13 cellular contexts compared by ENCODE assay signal in genomic region chr1:212040629-212041028, GRCh38. TPM values are rescaled to one million over a fixed set of nuclear protein-coding genes. Genes with fewer than 3 reads are reported as not detected.
DNase-seq lines count a peak whose midpoint lies in the region; ATAC-seq, FAIRE-seq and TF ChIP-seq lines count a peak whose summit lies in the region.
"Had no signal": no experiment of that assay in that cellular context is flagged by ENCODE, and none has a peak within 500 bp of the region (broad histone marks: within the 10 kb centered on the region; RNA-seq: fewer than 3 reads in every experiment).

No MANE protein-coding gene starts in this region.

- intact Hi-C loops in K562 (cut with micrococcal nuclease) = no loop called here

- no peaks in the 10 kb centered on the region for H3K9me3 Mint-ChIP-seq in activated CD8-positive, alpha-beta memory T cell treated with anti-CD3 and anti-CD28 coated beads, Interleukin-2, amount 10 ng/mL, durations not matched to agents 7 days and 5 days (ENCODE audit: low read depth)

- H3K4me1 Mint-ChIP-seq in activated CD8-positive, alpha-beta memory T cell treated with anti-CD3 and anti-CD28 coated beads, Interleukin-2, amount 10 ng/mL, durations not matched to agents 7 days and 5 days = peaks cover 50% of the 10 kb centered on the region

- H3K4me2 ChIP-seq in MM.1S (ENCODE audit: low read depth, low read length) (peak overlapping the region; percentile 74), K562 (ENCODE audit: insufficient read depth, low read length) (no peak overlapping the region), skeletal muscle satellite cell (ENCODE audit: low read length) (peak overlapping the region; percentile 62)

- no peak for TF ChIP-seq EP300 in K562 (IDR thresholded peaks at IDR 0.05; ENCODE audit: low read length)

- no peak for TF ChIP-seq POLR2A in K562 (conservative IDR thresholded peaks at IDR 0.05)

- FAIRE-seq in K562 (lab: Jason Lieb, UNC) (no peak), small intestine (lab: Jason Lieb, UNC) (no peak)

- H3F3A ChIP-seq in MM.1S (ENCODE audit: insufficient read depth, low read length) = peaks cover 35% of the 10 kb centered on the region

- H3K79me2 ChIP-seq in MM.1S (ENCODE audit: low read length) = peaks cover 98% of the 10 kb centered on the region
- H3K79me2 ChIP-seq in K562 (ENCODE audit: control insufficient read depth, insufficient read depth, low read length) = peaks cover 97% of the 10 kb centered on the region
- H3K79me2 ChIP-seq: parathyroid adenoma had no signal

- peak overlapping the region; percentile 39; the same call in 1 of the 2 replicates for H3K27ac ChIP-seq in MM.1S (ENCODE audit: low read length)
- H3K27ac ChIP-seq in K562 (ENCODE audit: extremely low read depth, low read depth, low read length) = no peak overlapping the region
- H3K27ac ChIP-seq in small intestine (ENCODE audit: low read depth in 1 of 2, low read length in 1 of 2) = no peak overlapping the region
- H3K27ac ChIP-seq: cardiac muscle cell, parathyroid adenoma had no signal

- TF ChIP-seq RAD21 in K562 (CRISPR knock-in tag; conservative IDR thresholded peaks at IDR 0.05 in 1 of 2, IDR thresholded peaks at IDR 0.05 in 1 of 2) = no peak

- no peak for ATAC-seq in activated CD8-positive, alpha-beta memory T cell treated with anti-CD3 and anti-CD28 coated beads, Interleukin-2, amount 10 ng/mL, durations not matched to agents 7 days and 5 days
- no peak for ATAC-seq in K562

- H3K4me3 Mint-ChIP-seq in activated CD8-positive, alpha-beta memory T cell treated with anti-CD3 and anti-CD28 coated beads, Interleukin-2, amount 10 ng/mL, durations not matched to agents 7 days and 5 days = peak overlapping the region; percentile 21

- DNase-seq in activated CD8-positive, alpha-beta memory T cell treated with anti-CD3 and anti-CD28 coated beads, Interleukin-2, amount 10 ng/mL, durations not matched to agents 7 days and 5 days = no peak
- no peak for DNase-seq in activated CD8-positive, alpha-beta memory T cell treated with anti-CD3 and anti-CD28 coated beads for 24 hours
- DNase-seq in MM.1S = peak; percentile 79
- DNase-seq in K562 (ENCODE audit: extremely low read depth in 1 of 4, low spot score in 3 of 4) = no peak
- no peak for DNase-seq in anterior cingulate cortex (lab: John Stamatoyannopoulos, UW)
- no peak for DNase-seq in GM10266 (ENCODE audit: extremely low spot score)
- no peak for DNase-seq in small intestine
- DNase-seq: foreskin fibroblast; stimulated activated CD4-positive, alpha-beta T cell treated with anti-CD3 and anti-CD28 coated beads, Interleukin-2, amount 100 ng/mL, for 48 hours; substantia nigra had no signal

- CTCF ChIA-PET in activated CD8-positive, alpha-beta memory T cell treated with anti-CD3 and anti-CD28 coated beads, Interleukin-2, amount 10 ng/mL, durations not matched to agents 7 days and 5 days (lab: Charles Lee) = interaction anchor here (1.7 kb wide), 1 partner anchor 360 kb away, joined by 6 read pairs; no protein-coding TSS in a partner anchor
- CTCF ChIA-PET in K562 (lab: Yijun Ruan, JAX; ENCODE audit: low intra/inter-chr PET ratio) = no interaction called here

- H3K4me1 ChIP-seq in MM.1S (ENCODE audit: low read length) (peaks cover 30% of the 10 kb centered on the region), K562 (replicated peaks in 1 of 2; ENCODE audit: control insufficient read depth in 2 of 2, insufficient read depth in 2 of 2, low read length in 2 of 2) (peaks cover 0 to 10% of the 10 kb centered on the region in 2 experiments; a peak in 2 of 5 replicates), skeletal muscle satellite cell (ENCODE audit: control insufficient read depth, insufficient read depth, low read length) (peaks cover 38% of the 10 kb centered on the region), small intestine (ENCODE audit: control insufficient read depth in 2 of 2, insufficient read depth in 1 of 2, low read depth in 1 of 2, low read length in 1 of 2) (no peaks in the 10 kb centered on the region)
- H3K4me1 ChIP-seq: parathyroid adenoma had no signal

- H3K36me3 Mint-ChIP-seq in activated CD8-positive, alpha-beta memory T cell treated with anti-CD3 and anti-CD28 coated beads, Interleukin-2, amount 10 ng/mL, durations not matched to agents 7 days and 5 days = peaks cover 57% of the 10 kb centered on the region

- 97% methylated on average over 4 of the region's 4 CpGs for WGBS in K562 (ENCODE audit: insufficient coverage, low coverage, missing lambda C conversion rate)
- WGBS in small intestine, 3 donors = 61 to 79% (median 62%) methylated on average over 4 of the region's 4 CpGs

- H3K9me3 ChIP-seq in MM.1S (replicated peaks; ENCODE audit: insufficient read depth, low read length) (no peaks in the 10 kb centered on the region), K562 (replicated peaks; ENCODE audit: control insufficient read depth, insufficient read depth, low read depth, low read length) (peaks cover 9% of the 10 kb centered on the region; the same call in 1 of the 2 replicates), skeletal muscle satellite cell (replicated peaks; ENCODE audit: low read length) (no peaks in the 10 kb centered on the region), small intestine (ENCODE audit: control insufficient read depth, low read depth) (no peaks in the 10 kb centered on the region)

- no peaks in the 10 kb centered on the region for H3K9me1 ChIP-seq in K562 (ENCODE audit: control insufficient read depth, insufficient read depth, low read length)

- TF ChIP-seq CTCF in MM.1S (IDR thresholded peaks at IDR 0.05; ENCODE audit: low read length) (no peak), K562 (IDR thresholded peaks at IDR 0.05 in 2 of 3, conservative IDR thresholded peaks at IDR 0.05 in 1 of 3; ENCODE audit: insufficient read depth in 2 of 3, low read depth in 1 of 3, low read length in 3 of 3) (no peak), GM10266 (IDR thresholded peaks at IDR 0.05; ENCODE audit: control insufficient read depth, insufficient read depth, low read depth, missing control alignments) (no peak)

- no peaks in the 10 kb centered on the region for H3K27me3 Mint-ChIP-seq in activated CD8-positive, alpha-beta memory T cell treated with anti-CD3 and anti-CD28 coated beads, Interleukin-2, amount 10 ng/mL, durations not matched to agents 7 days and 5 days

- peak overlapping the region; percentile 22 for H3K27ac Mint-ChIP-seq in activated CD8-positive, alpha-beta memory T cell treated with anti-CD3 and anti-CD28 coated beads, Interleukin-2, amount 10 ng/mL, durations not matched to agents 7 days and 5 days

- H3K4me3 ChIP-seq in MM.1S (ENCODE audit: low read length) (peak overlapping the region; percentile 21), K562 (no peak overlapping the region), skeletal muscle satellite cell (ENCODE audit: low read length) (no peak overlapping the region), small intestine (ENCODE audit: low read depth in 1 of 2, low read length in 2 of 2) (no peak overlapping the region)
- H3K4me3 ChIP-seq: cardiac muscle cell had no signal

- in situ Hi-C loops in K562 (cut with MboI) = loop anchor here (25.0 kb wide), 1 partner anchor 353 kb away; the partner anchor contains the start of gene NEK2

- peaks cover 30% of the 10 kb centered on the region; the same call in 1 of the 2 replicates for H4K20me1 ChIP-seq in MM.1S (ENCODE audit: insufficient read depth, low read length)
- H4K20me1 ChIP-seq in K562 (replicated peaks; ENCODE audit: control insufficient read depth, insufficient read depth, low read length) = peaks cover 7% of the 10 kb centered on the region

- H2AFZ ChIP-seq in MM.1S (ENCODE audit: low read length) = no peak overlapping the region
- H2AFZ ChIP-seq in K562 (ENCODE audit: low read depth, low read length) = no peak overlapping the region
- H2AFZ ChIP-seq: parathyroid adenoma had no signal

- POLR2A ChIA-PET in K562 (lab: Yijun Ruan, JAX) = interaction anchor here (0.5 to 1.3 kb wide), 3 partner anchors 9 to 356 kb away, joined by 3 to 5 read pairs (median 3); no protein-coding TSS in a partner anchor

- H3K9ac ChIP-seq in MM.1S (ENCODE audit: low read length) = no peak overlapping the region
- H3K9ac ChIP-seq in K562 (ENCODE audit: insufficient read depth in 1 of 2, low read depth in 2 of 2, low read length in 2 of 2) = no peak overlapping the region
- no peak overlapping the region for H3K9ac ChIP-seq in skeletal muscle satellite cell (ENCODE audit: low read depth, low read length)
- H3K9ac ChIP-seq: parathyroid adenoma had no signal

- no TSS peak for BruUV-seq in K562 (replicated peaks; lab: Mats Ljungman, UMichigan)

- H3K27me3 ChIP-seq in MM.1S (replicated peaks; ENCODE audit: insufficient read depth, low read length) = no peaks in the 10 kb centered on the region
- H3K27me3 ChIP-seq in K562 (ENCODE audit: control insufficient read depth in 2 of 2, insufficient read depth in 2 of 2, low read length in 2 of 2) = no peaks in the 10 kb centered on the region
- H3K27me3 ChIP-seq in skeletal muscle satellite cell (ENCODE audit: control insufficient read depth, insufficient read depth, low read length) = no peaks in the 10 kb centered on the region
- no peaks in the 10 kb centered on the region for H3K27me3 ChIP-seq in small intestine (ENCODE audit: control insufficient read depth in 2 of 2, insufficient read depth in 2 of 2, low read length in 2 of 2)
- H3K27me3 ChIP-seq: cardiac muscle cell had no signal

- H3K36me3 ChIP-seq in MM.1S (replicated peaks; ENCODE audit: insufficient read depth, low read length) (peaks cover 12% of the 10 kb centered on the region; the same call in 1 of the 2 replicates), K562 (ENCODE audit: control insufficient read depth, insufficient read depth, low read length) (peaks cover 82% of the 10 kb centered on the region), skeletal muscle satellite cell (ENCODE audit: insufficient read depth, low read length) (no peaks in the 10 kb centered on the region), small intestine (ENCODE audit: control insufficient read depth in 2 of 2, insufficient read depth in 2 of 2, low read length in 2 of 2) (no peaks in the 10 kb centered on the region)
- H3K36me3 ChIP-seq: cardiac muscle cell had no signal

- H3K9me2 ChIP-seq in MM.1S (replicated peaks; ENCODE audit: insufficient read depth, low read length) = no peaks in the 10 kb centered on the region

RNA-seq across cellular contexts. Expression of gene DTL, which starts 5.1 kb away (rescaled TPM):
- 10 to 100 TPM; 86.2 to 97.2 TPM for total RNA-seq in activated CD8-positive, alpha-beta memory T cell treated with anti-CD3 and anti-CD28 coated beads, Interleukin-2, amount 10 ng/mL, durations not matched to agents 7 days and 5 days
- 43.6 and 104 TPM in 2 replicates for total RNA-seq in K562 (2011; cell fraction: chromatin; rRNA removed; ENCODE audit: low replicate concordance)
- 28.5 and 36.7 TPM in 2 replicates for total RNA-seq in K562 (2011; cell fraction: nucleolus; rRNA removed)
- total RNA-seq in K562 (2011; cell fraction: nucleoplasm; rRNA removed) = 41.9 and 52.9 TPM in 2 replicates
- total RNA-seq in K562 (2014; rRNA removed) (49.1 and 57.4 TPM in 2 replicates), K562 (2014; rRNA removed; fragmentation: Illumina TruSeq; extraction: Trizol) (63.2 and 71.8 TPM in 2 replicates), K562 (2015; rRNA removed; fragmentation: Illumina TruSeq; extraction: Trizol) (49.2 and 57.7 TPM in 2 replicates), K562 (2021) (64.3 and 74.4 TPM in 2 replicates)
- polyA plus RNA-seq in K562 (2011; rRNA removed) (66.2 and 86.2 TPM in 2 replicates), K562 (2014; fragmentation: Illumina TruSeq; extraction: Trizol) (70.5 and 81.0 TPM in 2 replicates), K562 (2014; fragmentation: Nextera tagmentation; extraction: Ambion mirVana) (10 to 100 TPM; 38.3 to 66.7 TPM), K562 (2014; rRNA removed) (42.9 and 48.6 TPM in 2 replicates), small intestine (1 to 10 TPM in 1 of 3 donors, under 1 TPM in 2; 0.67 to 4.3 (median 0.81) TPM)
- polyA plus RNA-seq in K562 (2011; cell fraction: cytosol; rRNA removed) = 53.2 and 54.9 TPM in 2 replicates
- polyA plus RNA-seq in K562 (2011; cell fraction: nucleus; rRNA removed) = 96.4 and 104 TPM in 2 replicates
- polyA plus RNA-seq in K562 (2012) = 42.5 and 55.4 TPM in 2 replicates
- polyA minus RNA-seq in K562 (2011; rRNA and poly(A)+ RNA removed) = 116 and 121 TPM in 2 replicates
- polyA minus RNA-seq in K562 (2011; cell fraction: cytosol; rRNA and poly(A)+ RNA removed) = 30.4 and 53.4 TPM in 2 replicates
- 49.1 and 71.4 TPM in 2 replicates for polyA minus RNA-seq in K562 (2011; cell fraction: nucleus; rRNA and poly(A)+ RNA removed)
- total RNA-seq in skeletal muscle satellite cell (2012; rRNA removed) = 14.9 and 19.5 TPM in 2 replicates

RNA-seq across cellular contexts. Expression of gene INTS7, which starts 5.3 kb away (rescaled TPM):
- 10 to 100 TPM; 31.7 to 32.8 TPM for total RNA-seq in activated CD8-positive, alpha-beta memory T cell treated with anti-CD3 and anti-CD28 coated beads, Interleukin-2, amount 10 ng/mL, durations not matched to agents 7 days and 5 days
- 77.2 and 123 TPM in 2 replicates for total RNA-seq in K562 (2011; cell fraction: chromatin; rRNA removed; ENCODE audit: low replicate concordance)
- total RNA-seq in K562 (2011; cell fraction: nucleolus; rRNA removed) = 32.5 and 36.2 TPM in 2 replicates
- total RNA-seq in K562 (2011; cell fraction: nucleoplasm; rRNA removed) = 45.5 and 66.6 TPM in 2 replicates
- 27.3 and 33.8 TPM in 2 replicates for total RNA-seq in K562 (2014; rRNA removed)
- total RNA-seq in K562 (2014; rRNA removed; fragmentation: Illumina TruSeq; extraction: Trizol) = 41.8 and 45.2 TPM in 2 replicates
- total RNA-seq in K562 (2015; rRNA removed; fragmentation: Illumina TruSeq; extraction: Trizol) = 34.3 and 38.9 TPM in 2 replicates
- 38.0 and 40.4 TPM in 2 replicates for total RNA-seq in K562 (2021)
- polyA plus RNA-seq in K562 (2011; rRNA removed) = 66.4 and 68.4 TPM in 2 replicates
- polyA plus RNA-seq in K562 (2011; cell fraction: cytosol; rRNA removed) = 29.8 and 33.2 TPM in 2 replicates
- polyA plus RNA-seq in K562 (2011; cell fraction: nucleus; rRNA removed) = 36.3 and 41.0 TPM in 2 replicates
- polyA plus RNA-seq in K562 (2012) = 29.0 and 29.7 TPM in 2 replicates
- polyA plus RNA-seq in K562 (2014; fragmentation: Illumina TruSeq; extraction: Trizol) = 42.8 and 51.2 TPM in 2 replicates
- 10 to 100 TPM; 36.5 to 57.0 TPM for polyA plus RNA-seq in K562 (2014; fragmentation: Nextera tagmentation; extraction: Ambion mirVana)
- 29.8 and 33.3 TPM in 2 replicates for polyA plus RNA-seq in K562 (2014; rRNA removed)
- polyA minus RNA-seq in K562 (2011; rRNA and poly(A)+ RNA removed) = 98.6 and 113 TPM in 2 replicates
- polyA minus RNA-seq in K562 (2011; cell fraction: cytosol; rRNA and poly(A)+ RNA removed) = 39.9 and 52.7 TPM in 2 replicates
- polyA minus RNA-seq in K562 (2011; cell fraction: nucleus; rRNA and poly(A)+ RNA removed) = 37.4 and 74.0 TPM in 2 replicates
- 10.9 and 11.4 TPM in 2 replicates for total RNA-seq in skeletal muscle satellite cell (2012; rRNA removed)
- polyA plus RNA-seq in small intestine = 1 to 10 TPM; 6.0 to 8.2 (median 6.5) TPM
